Comparison of ENCODE assay signal across 6 cellular contexts in the genomic region with DNA sequence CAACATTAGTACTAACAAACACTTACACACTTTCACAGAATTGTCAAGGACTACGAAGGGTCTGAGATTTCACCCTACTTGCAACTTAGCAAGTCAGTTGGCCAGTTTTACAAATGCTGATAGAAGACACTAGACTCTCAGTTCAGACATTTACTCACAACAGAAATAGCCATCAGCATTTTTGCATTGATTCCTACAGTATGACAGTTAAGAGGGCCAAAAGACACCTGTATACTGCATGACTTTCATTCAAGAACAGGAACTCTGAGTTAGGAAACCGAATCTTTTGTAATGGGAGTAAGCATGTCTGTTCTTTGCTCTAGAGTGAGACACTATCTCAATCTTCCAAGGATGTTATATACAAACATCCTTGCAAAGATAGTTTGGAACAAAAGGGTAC.
"Had no signal": no experiment of that assay in that cellular context is flagged by ENCODE, and none has a peak within 500 bp of the region (broad histone marks: within the 10 kb centered on the region; RNA-seq: fewer than 3 reads in every experiment).

No MANE protein-coding gene starts in this region.

- FAIRE-seq: HepG2, HTR-8/SVneo, K562 had no signal

- H3K4me3 ChIP-seq: K562 had no signal

- DNase-seq: IMR-90, KBM-7 had no signal

- H3K27ac ChIP-seq: HL-60 had no signal
